In genomic region chr9:111039203-111039907, GRCh38 we compare ENCODE assay signal across 9 cellular contexts. TPM values are rescaled to one million over a fixed set of nuclear protein-coding genes. Genes with fewer than 3 reads are reported as not detected.
DNase-seq lines count a peak whose midpoint lies in the region; TF ChIP-seq lines count a peak whose summit lies in the region.
"Had no signal": no experiment of that assay in that cellular context is flagged by ENCODE, and none has a peak within 500 bp of the region (broad histone marks: within the 10 kb centered on the region; RNA-seq: fewer than 3 reads in every experiment).

No MANE protein-coding gene starts in this region.

- no peak overlapping the region for H2AK5ac ChIP-seq in trophoblast cell (ENCODE audit: low read length)

- H3K4me2 ChIP-seq in trophoblast cell (ENCODE audit: low read length): peak overlapping the region; percentile 100

- no peak overlapping the region for H2AFZ ChIP-seq in trophoblast cell (ENCODE audit: insufficient read depth, low read length, poor library complexity)

- TF ChIP-seq CTCF in GM12865 (IDR thresholded peaks at IDR 0.05; ENCODE audit: insufficient read depth, low read depth, low read length, missing control alignments): no peak
- no peak for TF ChIP-seq CTCF in fibroblast of mammary gland (conservative IDR thresholded peaks at IDR 0.05; ENCODE audit: control insufficient read depth, insufficient read depth, low read depth, low read length)

- H3K4me1 ChIP-seq in trophoblast cell (ENCODE audit: control insufficient read depth in 1 of 2, insufficient read depth in 2 of 2, low read length in 2 of 2): peaks cover 4 to 7% of the 10 kb centered on the region in 2 experiments

- DNase-seq in GM12865 (ENCODE audit: low read depth) (peak; percentile 45), NCI-H748 (lab: John Stamatoyannopoulos, UW; ENCODE audit: unreplicated experiment) (peak; percentile 53), fibroblast of mammary gland (ENCODE audit: low read depth) (no peak), trophoblast cell (no peak), iPS-NIHi7 (ENCODE audit: extremely low spot score) (no peak), NCI-H1105 (lab: John Stamatoyannopoulos, UW) (no peak), retina (no peak)
- no peak for DNase-seq in activated naive CD4-positive, alpha-beta T cell treated with anti-CD3 and anti-CD28 coated beads, Interleukin-2, amount 50 U/mL, for 16 hours
- DNase-seq: stimulated activated CD4-positive, alpha-beta T cell treated with anti-CD3 and anti-CD28 coated beads, Interleukin-1b, Interleukin-23, amount 100 ng/mL, for 48 hours had no signal

- H3K79me1 ChIP-seq in trophoblast cell (ENCODE audit: low read length): peaks cover 9% of the 10 kb centered on the region

- no peak overlapping the region for H2BK120ac ChIP-seq in trophoblast cell (ENCODE audit: insufficient read depth, low read length, poor library complexity)

- peak overlapping the region; percentile 9 for H4K8ac ChIP-seq in trophoblast cell (ENCODE audit: low read depth, low read length)

- H3K23ac ChIP-seq in trophoblast cell (ENCODE audit: low read length): no peak overlapping the region

- H3K14ac ChIP-seq in trophoblast cell (ENCODE audit: low read length): no peak overlapping the region

- H2BK5ac ChIP-seq in trophoblast cell (ENCODE audit: low read depth, low read length, poor library complexity): no peak overlapping the region

- no peak overlapping the region for H4K91ac ChIP-seq in trophoblast cell (ENCODE audit: low read depth, low read length)

- H3K4me3 ChIP-seq in GM12865 (ENCODE audit: low read depth, low read length) (peak overlapping the region; percentile 72), fibroblast of mammary gland (ENCODE audit: control insufficient read depth, low read depth, low read length) (peak overlapping the region; percentile 83), trophoblast cell (ENCODE audit: low read depth, low read length) (no peak overlapping the region)

- peaks cover 6% of the 10 kb centered on the region for H3K79me2 ChIP-seq in trophoblast cell (ENCODE audit: control insufficient read depth, insufficient read depth, low read length, poor library complexity)

- H4K12ac ChIP-seq in trophoblast cell (ENCODE audit: low read depth, low read length): no peak overlapping the region

- no peaks in the 10 kb centered on the region for H3K36me3 ChIP-seq in trophoblast cell (ENCODE audit: control insufficient read depth in 1 of 2, insufficient read depth in 2 of 2, low read length in 2 of 2)

- H3K18ac ChIP-seq in trophoblast cell (ENCODE audit: low read length): no peak overlapping the region

- no peak overlapping the region for H3K9ac ChIP-seq in trophoblast cell (ENCODE audit: low read length)

- H3K27me3 ChIP-seq in trophoblast cell (ENCODE audit: insufficient read depth, low read length): no peaks in the 10 kb centered on the region

- no CpG with 5 or more reads among the region's 24 CpGs for WGBS in trophoblast cell (ENCODE audit: extremely low coverage, insufficient coverage, insufficient read length)

- H2BK12ac ChIP-seq in trophoblast cell (ENCODE audit: low read length): no peak overlapping the region

- no peak overlapping the region for H3K27ac ChIP-seq in trophoblast cell (ENCODE audit: low read depth, low read length)

- H3K9me3 ChIP-seq in trophoblast cell (ENCODE audit: insufficient read depth, low read depth, low read length): no peaks in the 10 kb centered on the region

- H3K4ac ChIP-seq in trophoblast cell (ENCODE audit: low read depth, low read length): no peak overlapping the region

RNA-seq across cellular contexts. Expression of gene LPAR1, which starts 1.1 kb away (rescaled TPM):
- polyA plus RNA-seq in trophoblast cell (2013): 4.9 and 5.2 TPM in 2 replicates

Comparison
In these comparisons a context has a peak if more than half of its experiments do, and no peak if none do; other contexts are left out.
1. DNase-seq: peak in GM12865 (single experiment) and NCI-H748 (single experiment); none in fibroblast of mammary gland (single experiment), trophoblast cell (0 of 2), iPS-NIHi7 (single experiment), activated naive CD4-positive, alpha-beta T cell treated with anti-CD3 and anti-CD28 coated beads, Interleukin-2, amount 50 U/mL, for 16 hours (single experiment), NCI-H1105 (single experiment) and retina (single experiment).